ENCODE assay signal across 1 cellular context in genomic region chr9:82363666-82364065, GRCh38.
TF ChIP-seq lines count a peak whose summit lies in the region.

No MANE protein-coding gene starts in this region.

TF ChIP-seq in GM23338, 12 proteins besides CTCF, POLR2A, EP300 and RAD21 (continued from another document):
- TF ChIP-seq ZNF462 (CRISPR knock-in tag; IDR thresholded peaks at IDR 0.05) (no peak), ETS1 (IDR thresholded peaks at IDR 0.05) (no peak), EZH2 (IDR thresholded peaks at IDR 0.05; ENCODE audit: low read depth, unreplicated experiment) (no peak), EZH2phosphoT487 (IDR thresholded peaks at IDR 0.05; ENCODE audit: unreplicated experiment) (no peak), JUNB (IDR thresholded peaks at IDR 0.05; ENCODE audit: unreplicated experiment) (no peak), ZNF331 (CRISPR knock-in tag; IDR thresholded peaks at IDR 0.05; ENCODE audit: low read depth) (no peak), STAT1 (IDR thresholded peaks at IDR 0.05; ENCODE audit: unreplicated experiment) (no peak), CREB1 (CRISPR knock-in tag; IDR thresholded peaks at IDR 0.05; ENCODE audit: low read depth) (no peak)
